9 cellular contexts compared by ENCODE assay signal in the genomic region with DNA sequence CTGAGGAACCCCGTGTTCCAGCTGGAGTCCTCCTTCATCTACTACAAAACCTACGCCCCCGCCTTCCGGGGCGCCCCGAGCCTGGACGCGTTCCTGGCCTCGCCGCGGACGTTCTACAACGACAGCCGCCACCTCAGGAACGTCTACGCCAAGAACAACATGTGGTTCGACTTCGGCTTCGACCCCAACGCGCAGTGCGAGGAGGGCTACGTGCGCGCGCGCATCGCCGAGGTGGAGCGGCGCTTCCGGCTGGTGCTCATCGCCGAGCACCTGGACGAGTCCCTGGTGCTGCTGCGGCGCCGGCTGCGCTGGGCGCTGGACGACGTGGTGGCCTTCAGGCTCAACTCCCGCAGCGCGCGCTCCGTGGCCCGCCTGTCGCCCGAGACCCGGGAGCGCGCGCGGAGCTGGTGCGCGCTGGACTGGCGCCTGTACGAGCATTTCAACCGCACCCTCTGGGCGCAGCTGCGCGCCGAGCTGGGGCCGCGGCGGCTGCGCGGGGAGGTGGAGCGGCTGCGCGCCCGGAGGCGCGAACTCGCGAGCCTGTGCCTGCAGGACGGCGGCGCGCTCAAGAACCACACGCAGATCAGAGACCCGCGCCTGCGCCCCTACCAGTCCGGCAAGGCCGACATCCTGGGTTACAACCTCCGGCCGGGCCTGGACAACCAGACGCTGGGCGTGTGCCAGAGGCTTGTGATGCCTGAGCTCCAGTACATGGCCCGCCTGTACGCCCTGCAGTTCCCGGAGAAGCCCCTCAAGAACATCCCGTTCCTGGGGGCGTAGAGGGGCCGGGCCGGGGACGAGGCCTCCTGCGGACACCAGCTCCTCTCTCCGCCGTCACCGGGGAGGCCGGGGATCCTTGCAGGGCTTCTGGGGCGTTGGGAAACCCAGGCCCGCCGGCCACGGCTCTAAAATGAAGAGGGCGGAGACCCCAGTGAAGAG. TPM values are rescaled to one million over a fixed set of nuclear protein-coding genes. Genes with fewer than 3 reads are reported as not detected.
DNase-seq lines count a peak whose midpoint lies in the region; ATAC-seq and TF ChIP-seq lines count a peak whose summit lies in the region.
"Had no signal": no experiment of that assay in that cellular context is flagged by ENCODE, and none has a peak within 500 bp of the region (broad histone marks: within the 10 kb centered on the region; RNA-seq: fewer than 3 reads in every experiment).

No MANE protein-coding gene starts in this region.

- no peak for TF ChIP-seq CTCF in HFFc6 (IDR thresholded peaks at IDR 0.05)

- H3K4me3 ChIP-seq in SK-N-MC = peak overlapping the region; percentile 65

- DNase-seq in D341Med (ENCODE audit: low spot score) (peak; percentile 80), HFFc6 (no peak), SK-N-MC (ENCODE audit: low read depth, low spot score) (no peak), cerebellum (ENCODE audit: low spot score) (peak; percentile 85), left kidney (ENCODE audit: low read depth, low spot score) (peak; percentile 83)
- DNase-seq in stimulated activated CD8-positive, alpha-beta memory T cell treated with anti-CD3 and anti-CD28 coated beads, Interleukin-2, amount 100 ng/mL, for 48 hours (ENCODE audit: low read depth in 2 of 2) = peak; percentile 36 to 50

- ATAC-seq in GM21381 (IDR thresholded peaks at IDR 0.05; ENCODE audit: unreplicated experiment) (no peak), HG03097 (IDR thresholded peaks at IDR 0.05; ENCODE audit: low FRiP score, unreplicated experiment) (no peak)

- H3K27ac Mint-ChIP-seq in HFFc6 = no peak overlapping the region

- no peaks in the 10 kb centered on the region for H3K36me3 Mint-ChIP-seq in HFFc6 (ENCODE audit: low read depth)

- H3K27me3 Mint-ChIP-seq in HFFc6 (ENCODE audit: insufficient read depth) = peaks cover 11% of the 10 kb centered on the region; the same call in 1 of the 2 replicates

- H3K4me1 Mint-ChIP-seq in HFFc6 (ENCODE audit: low read depth) = no peaks in the 10 kb centered on the region

- no peaks in the 10 kb centered on the region for H3K9me3 Mint-ChIP-seq in HFFc6

- no peak overlapping the region for H3K9ac ChIP-seq in SK-N-MC (ENCODE audit: insufficient read length)

- H3K9me3 ChIP-seq in SK-N-MC (ENCODE audit: low read depth, low read length) = no peaks in the 10 kb centered on the region

- H3K4me3 Mint-ChIP-seq in HFFc6 = peak overlapping the region; percentile 30; the same call in 1 of the 2 replicates

- H3K36me3 ChIP-seq in SK-N-MC (ENCODE audit: insufficient read depth, low read length) = no peaks in the 10 kb centered on the region

- no peak overlapping the region for H3K27ac ChIP-seq in SK-N-MC

RNA-seq across cellular contexts. Expression of a gene that starts 5.3 kb away (rescaled TPM):
- under 1 TPM in 1 of 6 experiments, not detected in 5; 0.08 TPM for total RNA-seq in HFFc6 (2021; fragmentation: NEBNext Ultra II Directional; extraction: Animal tissue kit (Norgen Biotek cat#: 25700))
- 0.82 TPM for total RNA-seq in cerebellum
- total RNA-seq: SK-MEL-5 had no signal

RNA-seq across cellular contexts. Expression of a gene that starts 27.0 kb away (rescaled TPM):
- under 1 TPM in 4 of 6 experiments, not detected in 2; 0.17 to 0.26 (median 0.23) TPM for total RNA-seq in HFFc6 (2021; fragmentation: NEBNext Ultra II Directional; extraction: Animal tissue kit (Norgen Biotek cat#: 25700))
- 0.45 TPM for total RNA-seq in cerebellum
- total RNA-seq: SK-MEL-5 had no signal

RNA-seq across cellular contexts. Expression of a gene that starts 55.0 kb away (rescaled TPM):
- total RNA-seq in HFFc6 (2021; fragmentation: NEBNext Ultra II Directional; extraction: Animal tissue kit (Norgen Biotek cat#: 25700)) = not detected
- total RNA-seq in cerebellum = not detected
- total RNA-seq: SK-MEL-5 had no signal

Comparison
In these comparisons a context has a peak if more than half of its experiments do, and no peak if none do; other contexts are left out.
1. DNase-seq: peak in D341Med (single experiment), cerebellum (single experiment), left kidney (single experiment) and stimulated activated CD8-positive, alpha-beta memory T cell treated with anti-CD3 and anti-CD28 coated beads, Interleukin-2, amount 100 ng/mL, for 48 hours (2 of 2); none in HFFc6 (single experiment) and SK-N-MC (single experiment).